In the genomic region with DNA sequence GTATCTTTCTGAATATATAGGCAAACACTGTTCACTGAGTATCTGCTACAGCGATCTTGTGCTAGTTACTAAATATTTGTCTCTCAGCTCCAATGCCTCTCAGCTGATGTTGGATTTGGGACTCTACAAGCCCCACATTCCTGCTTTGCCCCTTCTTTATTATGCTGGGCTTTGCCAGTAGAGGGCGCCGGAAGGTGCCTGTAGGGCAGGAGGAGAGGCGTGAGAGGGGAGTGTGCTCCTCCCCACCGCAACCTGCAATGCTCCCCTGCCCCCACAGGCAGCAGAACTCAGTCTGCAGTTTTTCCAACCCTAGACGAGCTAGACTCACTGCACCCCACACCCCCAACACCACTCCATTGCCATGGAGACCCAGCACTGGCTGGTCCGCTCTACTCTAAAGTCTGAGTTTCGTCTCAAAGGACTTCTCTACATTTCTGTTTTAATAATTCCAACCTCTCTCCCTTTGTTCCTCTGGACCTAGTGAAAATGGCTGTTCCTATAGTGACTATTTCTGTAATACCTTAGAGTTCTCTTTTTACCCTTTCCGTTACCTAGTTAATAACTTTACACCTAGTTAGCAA, we compare ENCODE assay signal across 8 cellular contexts.
DNase-seq lines count a peak whose midpoint lies in the region; ATAC-seq and TF ChIP-seq lines count a peak whose summit lies in the region.

No MANE protein-coding gene starts in this region.

- no peak overlapping the region for H3K4me2 ChIP-seq in DND-41 (ENCODE audit: insufficient read depth, low read length)
- H3K4me2 ChIP-seq in mammary epithelial cell (ENCODE audit: insufficient read depth, low read depth, low read length): no peak overlapping the region

- no peak overlapping the region for H3K27ac ChIP-seq in DND-41 (ENCODE audit: low read length)
- H3K27ac ChIP-seq in mammary epithelial cell (ENCODE audit: insufficient read depth, low read depth, low read length): no peak overlapping the region
- no peak overlapping the region for H3K27ac ChIP-seq in testis

- peak; percentile 62 for TF ChIP-seq CTCF in DND-41 (IDR thresholded peaks at IDR 0.05; ENCODE audit: borderline replicate concordance, extremely low read depth, low read length, poor library complexity, severe bottlenecking)
- TF ChIP-seq CTCF in LNCAP (IDR thresholded peaks at IDR 0.05): peak; percentile 59
- peak; percentile 87 to 92 for TF ChIP-seq CTCF in mammary epithelial cell (conservative IDR thresholded peaks at IDR 0.05 in 1 of 2, IDR thresholded peaks at IDR 0.05 in 1 of 2; ENCODE audit: extremely low read depth in 1 of 2, insufficient read depth in 1 of 2, low read depth in 1 of 2, low read length in 2 of 2)
- TF ChIP-seq CTCF in testis (IDR thresholded peaks at IDR 0.05): peak in 2 of 3 experiments; percentile 22 to 32

- H3K79me2 ChIP-seq in DND-41 (ENCODE audit: insufficient read depth, low read length): no peaks in the 10 kb centered on the region
- no peaks in the 10 kb centered on the region for H3K79me2 ChIP-seq in mammary epithelial cell (ENCODE audit: insufficient read depth, low read length)

- ATAC-seq in DND-41 (ENCODE audit: insufficient read depth, low read depth): 0 out of 3 replicates have a peak, but pooled peaks have one; percentile 48
- ATAC-seq in GM21367 (IDR thresholded peaks at IDR 0.05; ENCODE audit: unreplicated experiment): peak; percentile 69
- ATAC-seq in HG02970 (IDR thresholded peaks at IDR 0.05; ENCODE audit: low FRiP score, unreplicated experiment): no peak

- H3K4me3 ChIP-seq in DND-41 (ENCODE audit: low read depth in 1 of 2, low read length in 2 of 2) (no peak overlapping the region), mammary epithelial cell (replicated peaks in 1 of 3; ENCODE audit: insufficient read depth in 1 of 3, low read depth in 2 of 3, low read length in 3 of 3) (no peak overlapping the region), testis (no peak overlapping the region)

- WGBS in mammary epithelial cell (ENCODE audit: low coverage, missing lambda C conversion rate): 42% methylated on average over 8 of the region's 9 CpGs
- 43 to 66% methylated on average over 9 of the region's 9 CpGs for WGBS in testis, 2 donors

- no peak for TF ChIP-seq POLR2A in testis (IDR thresholded peaks at IDR 0.05)

- BruUV-seq in mammary epithelial cell (replicated peaks; lab: Mats Ljungman, UMichigan): no TSS peak

- H3K4me1 ChIP-seq in DND-41 (ENCODE audit: insufficient read depth, low read length): 0 out of 2 replicates have a peak, but pooled peaks cover 3% of the 10 kb centered on the region
- no peaks in the 10 kb centered on the region for H3K4me1 ChIP-seq in mammary epithelial cell (ENCODE audit: insufficient read depth, low read length)
- H3K4me1 ChIP-seq in testis: no peaks in the 10 kb centered on the region

- in situ Hi-C loops in mammary epithelial cell (cut with MboI; ENCODE audit: low sequenced_read_pairs in 2 of 2): no loop called here

- H4K20me1 ChIP-seq in DND-41 (ENCODE audit: insufficient read depth, low read length) (no peaks in the 10 kb centered on the region), mammary epithelial cell (ENCODE audit: insufficient read depth, low read length) (no peaks in the 10 kb centered on the region)

- H3K27me3 ChIP-seq in DND-41 (ENCODE audit: insufficient read depth, low read length, poor library complexity) (no peaks in the 10 kb centered on the region), mammary epithelial cell (ENCODE audit: insufficient read depth, low read length) (no peaks in the 10 kb centered on the region), testis (no peaks in the 10 kb centered on the region)

- CTCF ChIA-PET in mammary epithelial cell (lab: Charles Lee; ENCODE audit: low non-redundant PET): interaction anchor here (0.8 kb wide), 1 partner anchor 53 kb away, joined by 4 read pairs; no protein-coding TSS in a partner anchor

- intact Hi-C loops in mammary epithelial cell (cut with micrococcal nuclease): loop anchor here (1.0 to 5.0 kb wide), 3 partner anchors 50 to 76 kb away; no protein-coding TSS in a partner anchor
- intact Hi-C loops in testis (cut with DNase I; ENCODE audit: low total_unique reads): no loop called here

- H3K9ac ChIP-seq in DND-41 (ENCODE audit: low read depth, low read length): no peak overlapping the region
- H3K9ac ChIP-seq in mammary epithelial cell (ENCODE audit: insufficient read depth, low read length): no peak overlapping the region

- H2AFZ ChIP-seq in DND-41 (ENCODE audit: low read depth, low read length) (no peak overlapping the region), mammary epithelial cell (ENCODE audit: low read depth, low read length) (no peak overlapping the region)

- H3K36me3 ChIP-seq in DND-41 (ENCODE audit: insufficient read depth, low read length) (no peaks in the 10 kb centered on the region), mammary epithelial cell (ENCODE audit: insufficient read depth, low read length) (no peaks in the 10 kb centered on the region), testis (ENCODE audit: low read depth, missing control alignments) (no peaks in the 10 kb centered on the region)

- H3K9me3 ChIP-seq in DND-41 (ENCODE audit: insufficient read depth, low read length, severe bottlenecking): no peaks in the 10 kb centered on the region
- no peaks in the 10 kb centered on the region for H3K9me3 ChIP-seq in mammary epithelial cell (replicated peaks; ENCODE audit: insufficient read depth, low read length)
- no peaks in the 10 kb centered on the region for H3K9me3 ChIP-seq in testis

- DNase-seq in DND-41: peak; percentile 30
- DNase-seq in mammary epithelial cell: peak; percentile 15
- peak; percentile 43 for DNase-seq in testis
- DNase-seq in mesenteric fat pad (ENCODE audit: low spot score): no peak
- DNase-seq in activated effector memory CD4-positive, alpha-beta T cell treated with Interleukin-2 at 50 U/mL for 16 hours: no peak

- dilution Hi-C loops in mammary epithelial cell (cut with HindIII; ENCODE audit: low sequenced_read_pairs): no loop called here

Comparison
In these comparisons a context has a peak if more than half of its experiments do, and no peak if none do; other contexts are left out.
1. DNase-seq: peak in DND-41 (single experiment), mammary epithelial cell (single experiment) and testis (single experiment); none in mesenteric fat pad (single experiment) and activated effector memory CD4-positive, alpha-beta T cell treated with Interleukin-2 at 50 U/mL for 16 hours (single experiment).
2. CTCF ChIP-seq: peak in every context shown above with its lines; median percentile 90 in mammary epithelial cell; 62 in DND-41; 59 in LNCAP; 27 in testis.